ENCODE assay signal across 8 cellular contexts in genomic region chr14:56491299-56492285, GRCh38.
DNase-seq lines count a peak whose midpoint lies in the region; ATAC-seq and TF ChIP-seq lines count a peak whose summit lies in the region.

No MANE protein-coding gene starts in this region.

- no peaks in the 10 kb centered on the region for H3K9me3 ChIP-seq in body of pancreas

- H3K4me3 ChIP-seq in LNCaP clone FGC (ENCODE audit: low read depth, low read length) (no peak overlapping the region), body of pancreas (no peak overlapping the region)

- WGBS in body of pancreas, 2 donors: 30 to 36% methylated on average over 9 to 10 of the region's 10 CpGs

- no peak for TF ChIP-seq POLR2A in body of pancreas (IDR thresholded peaks at IDR 0.05)

- H3K4me3 Mint-ChIP-seq in stimulated activated effector memory CD8-positive, alpha-beta T cell treated with anti-CD3 and anti-CD28 coated beads, Interleukin-12 subunit alpha, Interleukin-12 subunit beta, amount 100 ng/mL, for 72 hours: no peak overlapping the region

- no peaks in the 10 kb centered on the region for H3K36me3 Mint-ChIP-seq in stimulated activated effector memory CD8-positive, alpha-beta T cell treated with anti-CD3 and anti-CD28 coated beads, Interleukin-12 subunit alpha, Interleukin-12 subunit beta, amount 100 ng/mL, for 72 hours

- H3K4me1 Mint-ChIP-seq in stimulated activated effector memory CD8-positive, alpha-beta T cell treated with anti-CD3 and anti-CD28 coated beads, Interleukin-12 subunit alpha, Interleukin-12 subunit beta, amount 100 ng/mL, for 72 hours: no peaks in the 10 kb centered on the region

- H3K27ac ChIP-seq in body of pancreas: no peak overlapping the region

- peak; percentile 75 for ATAC-seq in GM21529 (IDR thresholded peaks at IDR 0.05; ENCODE audit: unreplicated experiment)
- peak; percentile 56 for ATAC-seq in body of pancreas
- ATAC-seq in stimulated activated effector memory CD8-positive, alpha-beta T cell treated with anti-CD3 and anti-CD28 coated beads, Interleukin-12 subunit alpha, Interleukin-12 subunit beta, amount 100 ng/mL, for 72 hours: peak; percentile 81
- no peak for ATAC-seq in HG02610 (IDR thresholded peaks at IDR 0.05; ENCODE audit: unreplicated experiment)

- no peaks in the 10 kb centered on the region for H3K9me3 Mint-ChIP-seq in stimulated activated effector memory CD8-positive, alpha-beta T cell treated with anti-CD3 and anti-CD28 coated beads, Interleukin-12 subunit alpha, Interleukin-12 subunit beta, amount 100 ng/mL, for 72 hours

- H3K27me3 ChIP-seq in body of pancreas: no peaks in the 10 kb centered on the region

- peaks cover 5% of the 10 kb centered on the region for H3K4me1 ChIP-seq in body of pancreas

- peak; percentile 61 for DNase-seq in DMS 273 treated with DMSO at 0.1 percent for 48 hours (lab: John Stamatoyannopoulos, UW)
- peak; percentile 28 for DNase-seq in LNCaP clone FGC (ENCODE audit: low read depth)
- DNase-seq in RKO (ENCODE audit: low spot score): peak; percentile 71
- DNase-seq in body of pancreas: peak; percentile 27 to 40 (median 30)
- DNase-seq in islet precursor cell: peak; percentile 90
- peak; percentile 6 to 61 for DNase-seq in stimulated activated effector memory CD8-positive, alpha-beta T cell treated with anti-CD3 and anti-CD28 coated beads, Interleukin-12 subunit alpha, Interleukin-12 subunit beta, amount 100 ng/mL, for 72 hours (ENCODE audit: low spot score in 2 of 2)

- TF ChIP-seq CTCF in LNCaP clone FGC (IDR thresholded peaks at IDR 0.05; ENCODE audit: control insufficient read depth, extremely low read depth, insufficient read depth): peak; percentile 91
- peak; percentile 38 to 74 (median 58) for TF ChIP-seq CTCF in body of pancreas (IDR thresholded peaks at IDR 0.05)

- H3K36me3 ChIP-seq in body of pancreas (replicated peaks in 1 of 2; ENCODE audit: insufficient read depth in 1 of 2, low read depth in 2 of 2): no peaks in the 10 kb centered on the region

- H3K27ac Mint-ChIP-seq in stimulated activated effector memory CD8-positive, alpha-beta T cell treated with anti-CD3 and anti-CD28 coated beads, Interleukin-12 subunit alpha, Interleukin-12 subunit beta, amount 100 ng/mL, for 72 hours: no peak overlapping the region

- intact Hi-C loops in body of pancreas (cut with DNase I): loop anchor here (10.0 kb wide), 1 partner anchor 823 kb away; no protein-coding TSS in a partner anchor

Comparison
In these comparisons a context has a peak if more than half of its experiments do, and no peak if none do; other contexts are left out.
1. DNase-seq: peak in every context shown above with its lines; median percentile 90 in islet precursor cell; 71 in RKO; 61 in DMS 273 treated with DMSO at 0.1 percent for 48 hours; 34 in stimulated activated effector memory CD8-positive, alpha-beta T cell treated with anti-CD3 and anti-CD28 coated beads, Interleukin-12 subunit alpha, Interleukin-12 subunit beta, amount 100 ng/mL, for 72 hours; 30 in body of pancreas; 28 in LNCaP clone FGC.